In the genomic region with DNA sequence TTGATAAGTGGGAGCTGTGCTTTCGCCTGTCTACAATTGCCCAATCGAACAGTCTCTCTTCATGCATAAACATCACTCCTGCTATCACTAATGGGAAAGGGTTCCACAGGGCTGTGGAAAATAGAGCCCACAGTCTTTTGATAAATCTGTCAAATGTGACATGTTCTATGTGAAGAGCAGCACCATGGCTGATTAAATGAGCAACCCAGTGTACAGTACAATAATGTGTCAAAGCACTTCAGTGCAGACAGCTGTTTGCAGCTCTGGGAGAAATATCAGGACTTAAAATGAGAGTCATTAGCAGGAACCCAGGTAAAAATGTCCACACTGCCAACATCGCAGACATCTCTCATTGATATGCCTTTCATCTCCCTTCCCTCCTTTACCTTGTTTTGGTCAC, we compare ENCODE assay signal across 7 cellular contexts.
"Had no signal": no experiment of that assay in that cellular context is flagged by ENCODE, and none has a peak within 500 bp of the region (broad histone marks: within the 10 kb centered on the region; RNA-seq: fewer than 3 reads in every experiment).

No MANE protein-coding gene starts in this region.

- ATAC-seq: HepG2 had no signal

- H3K27ac ChIP-seq: GM23248, HL-60 had no signal

- H3K9ac ChIP-seq: GM23248 had no signal

- H2AFZ ChIP-seq: GM23248 had no signal

- DNase-seq: GM23248, GOT3, H9, HCEC 1CT, KBM-7 had no signal

- H3K4me3 ChIP-seq: GM23248 had no signal
